Comparison of ENCODE assay signal across 15 cellular contexts in the genomic region with DNA sequence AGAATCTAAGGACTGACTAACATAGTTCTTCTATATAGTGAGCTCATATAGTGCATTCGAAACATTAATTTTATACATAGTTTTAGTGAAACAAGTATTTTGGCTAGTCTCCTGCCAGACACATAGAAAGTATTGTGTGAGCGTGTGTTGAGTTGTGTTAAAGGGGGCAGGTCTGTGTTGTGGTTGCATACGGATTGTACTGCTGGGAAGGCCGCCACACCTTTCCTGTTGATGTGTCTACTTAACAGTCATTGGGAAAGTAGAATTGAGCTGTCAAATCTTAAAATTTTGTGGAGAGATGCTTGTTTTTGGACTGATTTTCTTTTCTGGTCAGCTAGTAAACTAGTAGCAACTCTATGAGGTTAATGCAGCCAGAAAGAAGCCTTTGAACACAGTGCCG.
"Had no signal": no experiment of that assay in that cellular context is flagged by ENCODE, and none has a peak within 500 bp of the region (broad histone marks: within the 10 kb centered on the region; RNA-seq: fewer than 3 reads in every experiment).

No MANE protein-coding gene starts in this region.

- H3K27ac ChIP-seq: body of pancreas, foreskin keratinocyte, hepatocyte, ovary, psoas muscle, testis had no signal

- H3K27me3 Mint-ChIP-seq: naive thymus-derived CD8-positive, alpha-beta T cell; type B pancreatic cell had no signal

- H3K4me1 Mint-ChIP-seq: endodermal cell, WTC11 had no signal

- H3K27me3 ChIP-seq: body of pancreas, foreskin keratinocyte, hepatocyte, ovary, testis had no signal

- DNase-seq: activated CD4-positive, alpha-beta T cell treated with anti-CD3 and anti-CD28 coated beads for 48 hours; activated gamma-delta T cell treated with Interleukin-2 at 50 U/mL for 16 hours; body of pancreas; caudate nucleus; endodermal cell; foreskin keratinocyte; naive thymus-derived CD8-positive, alpha-beta T cell; ovary; psoas muscle; small intestine; stimulated activated CD4-positive, alpha-beta T cell treated with anti-CD3 and anti-CD28 coated beads, Interleukin-4, amount 100 ng/mL, for 1 hour; testis had no signal

- H3K4me3 Mint-ChIP-seq: endodermal cell; naive thymus-derived CD8-positive, alpha-beta T cell; type B pancreatic cell; WTC11 had no signal

- H3K9me3 ChIP-seq: body of pancreas, ovary, psoas muscle, testis had no signal

- ATAC-seq: body of pancreas; foreskin keratinocyte; naive thymus-derived CD8-positive, alpha-beta T cell; psoas muscle; WTC11 had no signal

- H3K4me2 ChIP-seq: hepatocyte had no signal

- H3K27ac Mint-ChIP-seq: endodermal cell, type B pancreatic cell, WTC11 had no signal

- H3K4me3 ChIP-seq: body of pancreas, hepatocyte, ovary, psoas muscle, testis had no signal

- H3K79me2 ChIP-seq: hepatocyte had no signal

- H2AFZ ChIP-seq: hepatocyte had no signal

- H3K36me3 ChIP-seq: ovary had no signal

- H3K4me1 ChIP-seq: foreskin keratinocyte, psoas muscle had no signal

- H3K9me3 Mint-ChIP-seq: endodermal cell; naive thymus-derived CD8-positive, alpha-beta T cell; type B pancreatic cell; WTC11 had no signal
